In genomic region chr2:232974431-232974830, GRCh38 we compare ENCODE assay signal across 16 cellular contexts. TPM values are rescaled to one million over a fixed set of nuclear protein-coding genes. Genes with fewer than 3 reads are reported as not detected.
DNase-seq lines count a peak whose midpoint lies in the region; ATAC-seq and TF ChIP-seq lines count a peak whose summit lies in the region.
"Had no signal": no experiment of that assay in that cellular context is flagged by ENCODE, and none has a peak within 500 bp of the region (broad histone marks: within the 10 kb centered on the region; RNA-seq: fewer than 3 reads in every experiment).

No MANE protein-coding gene starts in this region.

- peak; percentile 1 for DNase-seq in AG20443 (ENCODE audit: low spot score)
- DNase-seq in Panc1 (ENCODE audit: low read depth, low spot score), result no peak
- DNase-seq in glutamatergic neuron, result no peak
- DNase-seq in osteocyte (ENCODE audit: extremely low spot score, unreplicated experiment), result peak; percentile 59
- no peak for DNase-seq in RPMI8226
- DNase-seq in 8988T, result no peak
- no peak for DNase-seq in upper lobe of right lung
- DNase-seq in cerebellum (ENCODE audit: low spot score), result no peak
- DNase-seq: AML-193; CD4-positive, CD25-positive, alpha-beta regulatory T cell; HCEC 1CT; HFFc6 had no signal

- no TSS peak for BruUV-seq in Panc1 (replicated peaks; lab: Mats Ljungman, UMichigan)

- H3K9me3 Mint-ChIP-seq in glutamatergic neuron (ENCODE audit: unreplicated experiment), result peaks cover 3% of the 10 kb centered on the region
- no peaks in the 10 kb centered on the region for H3K9me3 Mint-ChIP-seq in osteocyte (ENCODE audit: unreplicated experiment)
- H3K9me3 Mint-ChIP-seq: HFFc6 had no signal

- POLR2A ChIA-PET in Panc1 (lab: Charles Lee), result no interaction called here

- H3K4me3 ChIP-seq in Panc1 (ENCODE audit: low read depth in 2 of 2, low read length in 2 of 2) (no peak overlapping the region), upper lobe of right lung (no peak overlapping the region)
- H3K4me3 ChIP-seq: BLaER1 had no signal

- H3K36me3 ChIP-seq in Panc1 (ENCODE audit: control insufficient read depth, insufficient read depth, low read length) (no peaks in the 10 kb centered on the region), upper lobe of right lung (no peaks in the 10 kb centered on the region)
- H3K36me3 ChIP-seq: BLaER1 had no signal

- H3K4me1 Mint-ChIP-seq in glutamatergic neuron (ENCODE audit: low read depth, unreplicated experiment) (peaks cover 7% of the 10 kb centered on the region), osteocyte (ENCODE audit: unreplicated experiment) (peaks cover 4% of the 10 kb centered on the region)
- H3K4me1 Mint-ChIP-seq: CD4-positive, CD25-positive, alpha-beta regulatory T cell had no signal

- H3K27me3 Mint-ChIP-seq in glutamatergic neuron (ENCODE audit: unreplicated experiment) (peaks cover 5% of the 10 kb centered on the region), osteocyte (ENCODE audit: unreplicated experiment) (peaks cover 14% of the 10 kb centered on the region)

- intact Hi-C loops in Panc1 (cut with micrococcal nuclease; ENCODE audit: unreplicated experiment), result no loop called here
- intact Hi-C loops in upper lobe of right lung (cut with DNase I), result no loop called here

- in situ Hi-C loops in Panc1 (cut with HindIII; ENCODE audit: low pct_unique_long_range_greater_than_20kb, low sequenced_read_pairs), result no loop called here

- no peaks in the 10 kb centered on the region for H3K36me3 Mint-ChIP-seq in glutamatergic neuron (ENCODE audit: unreplicated experiment)
- H3K36me3 Mint-ChIP-seq in osteocyte (ENCODE audit: unreplicated experiment), result no peaks in the 10 kb centered on the region
- H3K36me3 Mint-ChIP-seq: CD4-positive, CD25-positive, alpha-beta regulatory T cell had no signal

- H3K4me1 ChIP-seq in Panc1 (ENCODE audit: control insufficient read depth, insufficient read depth, low read length) (peaks cover 18% of the 10 kb centered on the region), upper lobe of right lung (no peaks in the 10 kb centered on the region)

- H3K4me3 Mint-ChIP-seq in glutamatergic neuron (ENCODE audit: unreplicated experiment), result peak overlapping the region; percentile 1
- no peak overlapping the region for H3K4me3 Mint-ChIP-seq in osteocyte (ENCODE audit: unreplicated experiment)
- H3K4me3 Mint-ChIP-seq: CD4-positive, CD25-positive, alpha-beta regulatory T cell; HFFc6 had no signal

- no peak overlapping the region for H3K27ac Mint-ChIP-seq in glutamatergic neuron (ENCODE audit: unreplicated experiment)
- H3K27ac Mint-ChIP-seq in osteocyte (ENCODE audit: unreplicated experiment), result no peak overlapping the region
- H3K27ac Mint-ChIP-seq: CD4-positive, CD25-positive, alpha-beta regulatory T cell; HFFc6 had no signal

- ATAC-seq in Panc1, result no peak
- no peak for ATAC-seq in upper lobe of right lung

- no peaks in the 10 kb centered on the region for H3K27me3 ChIP-seq in Panc1 (ENCODE audit: control insufficient read depth, insufficient read depth, low read length)
- H3K27me3 ChIP-seq in upper lobe of right lung, result no peaks in the 10 kb centered on the region
- H3K27me3 ChIP-seq: BLaER1 had no signal

- TF ChIP-seq CTCF in Panc1 (IDR thresholded peaks at IDR 0.05), result no peak
- no peak for TF ChIP-seq CTCF in glutamatergic neuron (IDR thresholded peaks at IDR 0.05; ENCODE audit: partially characterized antibody, unreplicated experiment)
- TF ChIP-seq CTCF in osteocyte (IDR thresholded peaks at IDR 0.05), result no peak
- TF ChIP-seq CTCF in upper lobe of right lung (IDR thresholded peaks at IDR 0.05), result no peak

- CTCF ChIA-PET in Panc1 (lab: Charles Lee), result no interaction called here

- H3K27ac ChIP-seq in Panc1 (ENCODE audit: low read length), result peak overlapping the region; percentile 60; the same call in 1 of the 2 replicates
- no peak overlapping the region for H3K27ac ChIP-seq in upper lobe of right lung
- H3K27ac ChIP-seq: BLaER1 had no signal

- H3K9me3 ChIP-seq in Panc1 (ENCODE audit: control insufficient read depth, insufficient read depth, low read depth, low read length) (no peaks in the 10 kb centered on the region), upper lobe of right lung (no peaks in the 10 kb centered on the region)
- H3K9me3 ChIP-seq: BLaER1 had no signal

RNA-seq across cellular contexts. Expression of gene NGEF, which starts 38.6 kb away (rescaled TPM):
- total RNA-seq in Panc1 (2021; ENCODE audit: unreplicated experiment) (17.8 TPM), glutamatergic neuron (ENCODE audit: unreplicated experiment) (7.2 TPM), osteocyte (0.26 and 0.27 TPM in 2 replicates), upper lobe of right lung (not detected), cerebellum (12.2 TPM)
- 30.6 TPM for polyA plus RNA-seq in Panc1 (2012; ENCODE audit: insufficient read length)
- total RNA-seq: CD4-positive, CD25-positive, alpha-beta regulatory T cell had no signal

RNA-seq across cellular contexts. Expression of gene NEU2, which starts 58.0 kb away (rescaled TPM):
- not detected for total RNA-seq in Panc1 (2021; ENCODE audit: unreplicated experiment)
- polyA plus RNA-seq in Panc1 (2012; ENCODE audit: insufficient read length), result not detected
- total RNA-seq in glutamatergic neuron (ENCODE audit: unreplicated experiment), result not detected
- total RNA-seq in osteocyte, result not detected in 2 replicates
- not detected for total RNA-seq in upper lobe of right lung
- not detected for total RNA-seq in cerebellum
- total RNA-seq: A673; CD4-positive, CD25-positive, alpha-beta regulatory T cell; Daoy; H4; HFFc6 had no signal
- polyA plus RNA-seq: CD4-positive, CD25-positive, alpha-beta regulatory T cell had no signal

Comparison
In these comparisons a context has a peak if more than half of its experiments do, and no peak if none do; other contexts are left out.
1. DNase-seq: peak in AG20443 (single experiment) and osteocyte (single experiment); none in Panc1 (single experiment), glutamatergic neuron (single experiment), RPMI8226 (single experiment), 8988T (single experiment), upper lobe of right lung (single experiment) and cerebellum (single experiment).